In the genomic region with DNA sequence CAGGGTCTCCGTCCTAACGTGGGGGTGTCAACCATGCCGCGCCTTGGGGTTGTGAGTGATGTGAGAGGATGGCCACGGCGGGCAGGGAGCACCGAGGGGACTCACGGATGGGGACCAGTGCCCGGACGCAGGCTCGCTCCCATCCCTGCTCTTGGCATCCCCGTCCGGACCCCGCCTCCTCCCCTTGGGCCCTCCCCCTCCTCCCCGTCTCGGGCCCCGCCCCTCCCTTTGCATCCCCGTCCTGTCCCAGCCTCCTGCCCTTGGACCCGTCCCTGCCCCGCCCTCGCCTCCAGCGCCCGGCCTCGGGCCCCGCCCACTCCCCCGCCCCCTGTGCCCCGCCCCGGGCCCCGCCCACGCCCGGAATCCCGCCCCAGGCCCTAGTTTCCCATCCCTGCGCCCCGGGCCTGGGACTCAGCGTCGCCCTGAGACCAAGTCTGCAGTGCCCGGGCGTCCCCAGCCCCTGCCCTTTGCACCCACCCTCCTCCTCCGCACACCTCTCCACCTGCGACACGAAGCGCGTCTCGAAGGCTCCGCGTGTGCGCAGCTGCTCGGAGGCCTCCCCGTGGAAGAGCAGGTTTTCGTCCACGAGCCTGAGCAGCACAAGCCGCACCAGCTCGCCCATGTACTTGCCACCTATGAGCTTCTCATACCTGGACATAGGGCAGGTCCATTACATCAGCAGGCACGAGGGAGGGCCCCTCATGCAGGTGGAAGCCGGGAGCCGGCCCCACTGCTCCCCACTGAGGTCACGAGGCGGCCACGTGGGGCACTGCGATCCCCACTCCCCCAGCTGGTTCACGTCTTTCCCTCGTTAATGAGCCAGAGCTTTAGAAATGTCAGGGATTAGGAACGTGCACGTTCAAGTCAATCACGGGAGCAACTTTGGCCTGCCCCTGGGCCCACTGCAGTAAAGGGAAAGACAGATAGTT, we compare ENCODE assay signal across 1 cellular context.
TF ChIP-seq lines count a peak whose summit lies in the region.

No MANE protein-coding gene starts in this region.

TF ChIP-seq in neural cell, 6 proteins besides CTCF, POLR2A, EP300 and RAD21 (continued from another document):
- TF ChIP-seq POLR2AphosphoS5 (IDR thresholded peaks at IDR 0.05) (no peak), SMC3 (conservative IDR thresholded peaks at IDR 0.05; ENCODE audit: poor library complexity) (no peak), TAF1 (IDR thresholded peaks at IDR 0.05; ENCODE audit: low read depth) (no peak), MXI1 (conservative IDR thresholded peaks at IDR 0.05; ENCODE audit: poor library complexity, severe bottlenecking) (no peak)
